Comparison of ENCODE assay signal across 4 cellular contexts in the genomic region with DNA sequence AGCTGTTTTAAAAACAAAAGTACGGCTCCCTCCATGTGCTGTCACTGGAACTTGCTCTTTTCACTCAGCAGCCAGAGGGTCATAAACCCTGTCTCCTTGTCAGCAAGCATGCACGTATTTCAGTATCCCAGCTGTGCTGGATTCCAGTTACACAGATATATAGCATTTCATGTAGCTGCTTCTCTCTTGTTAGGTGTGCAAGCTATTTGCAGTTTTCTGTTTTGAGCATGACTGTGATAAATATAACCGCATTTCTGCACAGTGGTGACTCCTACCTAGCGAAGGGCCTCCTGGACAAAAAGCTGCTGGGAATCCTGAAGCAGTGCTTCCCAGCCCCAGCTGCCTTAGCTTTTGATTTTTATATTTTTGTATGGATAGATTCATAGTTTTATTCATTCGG. TPM values are rescaled to one million over a fixed set of nuclear protein-coding genes. Genes with fewer than 3 reads are reported as not detected.
A peak's percentile ranks its signal among the peaks of the same experiment; 100 is the strongest.
DNase-seq lines count a peak whose midpoint lies in the region; ATAC-seq, FAIRE-seq and TF ChIP-seq lines count a peak whose summit lies in the region.
"Not testable (repeated sequence)": the region's sequence is repeated elsewhere in the genome, so short reads cannot be mapped to it uniquely, and the experiment has no call there.

No MANE protein-coding gene starts in this region.

- DNase-seq in MM.1S; K562 (ENCODE audit: extremely low read depth in 1 of 4, low spot score in 3 of 4); nephron progenitor cell; psoas muscle: not testable (repeated sequence)

- not testable (repeated sequence) for H2AFZ ChIP-seq in MM.1S (ENCODE audit: low read length); K562 (ENCODE audit: low read depth, low read length)

- H3K4me3 Mint-ChIP-seq in nephron progenitor cell, result not testable (repeated sequence)

- H3K27ac ChIP-seq in MM.1S (ENCODE audit: low read length), result peak overlapping the region; percentile 18; the same call in 1 of the 2 replicates
- H3K27ac ChIP-seq in K562 (ENCODE audit: extremely low read depth, low read depth, low read length); psoas muscle: not testable (repeated sequence)

- H3K9me3 Mint-ChIP-seq in nephron progenitor cell, result not testable (repeated sequence)

- peaks cover 16% of the 10 kb centered on the region; the same call in 1 of the 2 replicates for H3F3A ChIP-seq in MM.1S (ENCODE audit: insufficient read depth, low read length)

- H3K36me3 Mint-ChIP-seq in nephron progenitor cell (ENCODE audit: low read depth), result peaks cover 30% of the 10 kb centered on the region

- TF ChIP-seq EP300 in K562 (IDR thresholded peaks at IDR 0.05; ENCODE audit: low read length), result not testable (repeated sequence)

- H3K36me3 ChIP-seq in MM.1S (replicated peaks; ENCODE audit: insufficient read depth, low read length); psoas muscle (ENCODE audit: insufficient read depth in 1 of 2, low read depth in 1 of 2): not testable (repeated sequence)
- peaks cover 20% of the 10 kb centered on the region; the same call in 1 of the 3 replicates for H3K36me3 ChIP-seq in K562 (ENCODE audit: control insufficient read depth, insufficient read depth, low read length)

- not testable (repeated sequence) for ATAC-seq in K562
- ATAC-seq in psoas muscle, result peak in 3 of 4 donors; percentile 28 to 77 (median 53)

- peaks cover 27% of the 10 kb centered on the region for H3K4me1 ChIP-seq in MM.1S (ENCODE audit: low read length)
- H3K4me1 ChIP-seq in K562 (replicated peaks in 1 of 2; ENCODE audit: control insufficient read depth in 2 of 2, insufficient read depth in 2 of 2, low read length in 2 of 2); psoas muscle: not testable (repeated sequence)

- H3K27ac Mint-ChIP-seq in nephron progenitor cell, result peak overlapping the region; percentile 71

- not testable (repeated sequence) for H3K27me3 Mint-ChIP-seq in nephron progenitor cell (ENCODE audit: low read depth, poor library complexity)

- CTCF ChIA-PET in K562 (lab: Yijun Ruan, JAX; ENCODE audit: low intra/inter-chr PET ratio), result not testable (repeated sequence)

- FAIRE-seq in K562 (lab: Jason Lieb, UNC), result peak; percentile 84

- H3K9ac ChIP-seq in MM.1S (ENCODE audit: low read length); K562 (ENCODE audit: insufficient read depth in 1 of 2, low read depth in 2 of 2, low read length in 2 of 2): not testable (repeated sequence)

- 82% methylated on average over 2 of the region's 5 CpGs for WGBS in K562 (ENCODE audit: insufficient coverage, low coverage, missing lambda C conversion rate)
- 47 to 73% (median 73%) methylated on average over 5 of the region's 5 CpGs for WGBS in psoas muscle, 3 donors

- H3K9me3 ChIP-seq in MM.1S (replicated peaks; ENCODE audit: insufficient read depth, low read length); K562 (replicated peaks; ENCODE audit: control insufficient read depth, insufficient read depth, low read depth, low read length); psoas muscle: not testable (repeated sequence)

- H3K9me2 ChIP-seq in MM.1S (replicated peaks; ENCODE audit: insufficient read depth, low read length), result not testable (repeated sequence)

- H3K4me3 ChIP-seq in MM.1S (ENCODE audit: low read length); K562; psoas muscle: not testable (repeated sequence)

- not testable (repeated sequence) for TF ChIP-seq POLR2A in K562 (conservative IDR thresholded peaks at IDR 0.05)

- not testable (repeated sequence) for H4K20me1 ChIP-seq in MM.1S (ENCODE audit: insufficient read depth, low read length); K562 (replicated peaks; ENCODE audit: control insufficient read depth, insufficient read depth, low read length)

- H3K4me2 ChIP-seq in MM.1S (ENCODE audit: low read depth, low read length); K562 (ENCODE audit: insufficient read depth, low read length): not testable (repeated sequence)

- POLR2A ChIA-PET in K562 (lab: Yijun Ruan, JAX), result not testable (repeated sequence)

- not testable (repeated sequence) for H3K27me3 ChIP-seq in MM.1S (replicated peaks; ENCODE audit: insufficient read depth, low read length); K562 (ENCODE audit: control insufficient read depth in 2 of 2, insufficient read depth in 2 of 2, low read length in 2 of 2); psoas muscle (ENCODE audit: insufficient read depth in 3 of 3, low read length in 2 of 3)

- in situ Hi-C loops in K562 (cut with MboI), result not testable (repeated sequence)

- not testable (repeated sequence) for H3K79me2 ChIP-seq in MM.1S (ENCODE audit: low read length); K562 (ENCODE audit: control insufficient read depth, insufficient read depth, low read length)

- TF ChIP-seq CTCF in MM.1S (IDR thresholded peaks at IDR 0.05; ENCODE audit: low read length); K562 (IDR thresholded peaks at IDR 0.05 in 2 of 3, conservative IDR thresholded peaks at IDR 0.05 in 1 of 3; ENCODE audit: insufficient read depth in 2 of 3, low read depth in 1 of 3, low read length in 3 of 3); nephron progenitor cell (IDR thresholded peaks at IDR 0.05); psoas muscle (IDR thresholded peaks at IDR 0.05): not testable (repeated sequence)

- H3K9me1 ChIP-seq in K562 (ENCODE audit: control insufficient read depth, insufficient read depth, low read length), result not testable (repeated sequence)

- BruUV-seq in K562 (replicated peaks; lab: Mats Ljungman, UMichigan), result not testable (repeated sequence)

- H3K4me1 Mint-ChIP-seq in nephron progenitor cell, result not testable (repeated sequence)

- intact Hi-C loops in K562 (cut with micrococcal nuclease); psoas muscle (cut with DNase I): not testable (repeated sequence)

- not testable (repeated sequence) for TF ChIP-seq RAD21 in K562 (CRISPR knock-in tag; conservative IDR thresholded peaks at IDR 0.05 in 1 of 2, IDR thresholded peaks at IDR 0.05 in 1 of 2)

RNA-seq across cellular contexts. Expression of gene DDX11, which starts 24.7 kb away (rescaled TPM):
- 399 and 677 TPM in 2 replicates for total RNA-seq in K562 (2011; cell fraction: chromatin; rRNA removed; ENCODE audit: low replicate concordance)
- total RNA-seq in K562 (2011; cell fraction: nucleolus; rRNA removed), result 337 and 381 TPM in 2 replicates
- total RNA-seq in K562 (2011; cell fraction: nucleoplasm; rRNA removed), result 261 and 283 TPM in 2 replicates
- total RNA-seq in K562 (2014; rRNA removed) (47.6 and 52.0 TPM in 2 replicates), K562 (2014; rRNA removed; fragmentation: Illumina TruSeq; extraction: Trizol) (29.9 and 30.0 TPM in 2 replicates), K562 (2015; rRNA removed; fragmentation: Illumina TruSeq; extraction: Trizol) (35.3 and 37.5 TPM in 2 replicates), K562 (2021) (88.9 and 93.2 TPM in 2 replicates), psoas muscle (10 to 100 TPM in 3 of 4 donors, 1 to 10 TPM in 1; 4.8 to 19.2 (median 15.9) TPM)
- polyA plus RNA-seq in K562 (2011; rRNA removed) (47.1 and 55.0 TPM in 2 replicates), K562 (2014; fragmentation: Illumina TruSeq; extraction: Trizol) (42.5 and 45.3 TPM in 2 replicates), K562 (2014; fragmentation: Nextera tagmentation; extraction: Ambion mirVana) (1 to 10 TPM; 3.6 to 5.5 TPM), K562 (2014; rRNA removed) (70.7 and 73.1 TPM in 2 replicates), psoas muscle (1 to 10 TPM; 4.5 to 6.8 (median 6.2) TPM)
- polyA plus RNA-seq in K562 (2011; cell fraction: cytosol; rRNA removed), result 29.8 and 31.9 TPM in 2 replicates
- polyA plus RNA-seq in K562 (2011; cell fraction: nucleus; rRNA removed), result 348 and 459 TPM in 2 replicates
- polyA plus RNA-seq in K562 (2012), result 57.0 and 73.6 TPM in 2 replicates
- 53.7 and 55.3 TPM in 2 replicates for polyA minus RNA-seq in K562 (2011; rRNA and poly(A)+ RNA removed)
- polyA minus RNA-seq in K562 (2011; cell fraction: cytosol; rRNA and poly(A)+ RNA removed), result 22.5 and 25.8 TPM in 2 replicates
- polyA minus RNA-seq in K562 (2011; cell fraction: nucleus; rRNA and poly(A)+ RNA removed), result 140 and 145 TPM in 2 replicates
